Comparison of ENCODE assay signal across 13 cellular contexts in genomic region chr14:22579881-22580280, GRCh38. TPM values are rescaled to one million over a fixed set of nuclear protein-coding genes. Genes with fewer than 3 reads are reported as not detected.
DNase-seq lines count a peak whose midpoint lies in the region; ATAC-seq and TF ChIP-seq lines count a peak whose summit lies in the region.
"Had no signal": no experiment of that assay in that cellular context is flagged by ENCODE, and none has a peak within 500 bp of the region (broad histone marks: within the 10 kb centered on the region; RNA-seq: fewer than 3 reads in every experiment).

No MANE protein-coding gene starts in this region.

- no peak for ATAC-seq in activated naive CD8-positive, alpha-beta T cell treated with anti-CD3 and anti-CD28 coated beads, Interleukin-2, amount 50 U/mL, for 24 hours

- H3K4me2 ChIP-seq in mesenchymal stem cell (ENCODE audit: low read length, poor library complexity, severe bottlenecking), result no peak overlapping the region

- intact Hi-C loops in ovary (cut with DNase I), result loop anchor here in 2 of 4 donors (10.0 kb wide), 2 partner anchors 245 to 255 kb away; partner anchors contain the start of genes MMP14 (in 1 of the 2) and MRPL52 (in 1 of the 2)
- intact Hi-C loops in posterior vena cava (cut with DNase I), result no loop called here

- no peak for DNase-seq in activated naive CD8-positive, alpha-beta T cell treated with anti-CD3 and anti-CD28 coated beads, Interleukin-2, amount 50 U/mL, for 24 hours
- DNase-seq in RWPE1 (ENCODE audit: low spot score) (no peak), mesenchymal stem cell (no peak), ovary (no peak), posterior vena cava (ENCODE audit: low spot score) (no peak), occipital lobe (lab: John Stamatoyannopoulos, UW) (no peak)
- DNase-seq: GF-D8, MG63, NCI-H1105, NCI-H1694 treated with DMSO at 0.1 percent for 48 hours, NCI-H774, Right ventricle myocardium superior had no signal

- no peak overlapping the region for H2AK5ac ChIP-seq in mesenchymal stem cell (ENCODE audit: low read length, severe bottlenecking)

- no peak overlapping the region for H2BK15ac ChIP-seq in mesenchymal stem cell (ENCODE audit: low read depth, poor library complexity, severe bottlenecking)

- no peak overlapping the region for H3K4ac ChIP-seq in mesenchymal stem cell (ENCODE audit: low read depth in 1 of 2, low read length in 2 of 2)

- H3K36me3 ChIP-seq in mesenchymal stem cell (ENCODE audit: control insufficient read depth in 1 of 2, insufficient read depth in 2 of 2, low read depth in 1 of 2, low read length in 2 of 2) (peaks cover 14 to 46% of the 10 kb centered on the region in 2 experiments), ovary (no peaks in the 10 kb centered on the region)

- WGBS in mesenchymal stem cell, result 100% methylated on average over 2 of the region's 3 CpGs
- 74 to 85% (median 82%) methylated on average over 3 of the region's 3 CpGs for whole genome bisulfite sequencing in ovary, 3 donors

- H3K9me3 ChIP-seq in mesenchymal stem cell (ENCODE audit: control insufficient read depth, low read length), result no peaks in the 10 kb centered on the region
- H3K9me3 ChIP-seq in ovary, result no peaks in the 10 kb centered on the region
- H3K9me3 ChIP-seq: MG63 had no signal

- no peak for TF ChIP-seq EP300 in ovary (IDR thresholded peaks at IDR 0.05)

- H4K8ac ChIP-seq in mesenchymal stem cell (ENCODE audit: low read length), result no peak overlapping the region

- H3K36me3 Mint-ChIP-seq in activated naive CD8-positive, alpha-beta T cell, result peaks cover 18% of the 10 kb centered on the region
- H3K36me3 Mint-ChIP-seq in activated naive CD8-positive, alpha-beta T cell treated with anti-CD3 and anti-CD28 coated beads, Interleukin-2, amount 50 U/mL, for 24 hours (ENCODE audit: low read depth), result peaks cover 49% of the 10 kb centered on the region

- H3K4me1 ChIP-seq in mesenchymal stem cell (ENCODE audit: control insufficient read depth, insufficient read depth, low read depth, low read length), result peaks cover 7% of the 10 kb centered on the region
- peaks cover 6% of the 10 kb centered on the region for H3K4me1 ChIP-seq in ovary (ENCODE audit: insufficient read depth)

- H3K18ac ChIP-seq in mesenchymal stem cell (ENCODE audit: low read depth in 1 of 2, low read length in 2 of 2), result no peak overlapping the region

- H2BK120ac ChIP-seq in mesenchymal stem cell (ENCODE audit: low read depth, low read length), result no peak overlapping the region

- no peaks in the 10 kb centered on the region for H3K27me3 Mint-ChIP-seq in activated naive CD8-positive, alpha-beta T cell
- H3K27me3 Mint-ChIP-seq in activated naive CD8-positive, alpha-beta T cell treated with anti-CD3 and anti-CD28 coated beads, Interleukin-2, amount 50 U/mL, for 24 hours, result no peaks in the 10 kb centered on the region

- H2BK12ac ChIP-seq in mesenchymal stem cell (ENCODE audit: low read length in 2 of 2), result no peak overlapping the region

- TF ChIP-seq POLR2A in ovary (IDR thresholded peaks at IDR 0.05), result no peak

- no peak for TF ChIP-seq CTCF in RWPE1 (conservative IDR thresholded peaks at IDR 0.05; ENCODE audit: low read depth)
- no peak for TF ChIP-seq CTCF in ovary (IDR thresholded peaks at IDR 0.05)

- no peak overlapping the region for H3K23ac ChIP-seq in mesenchymal stem cell (ENCODE audit: low read length in 2 of 2)

- no peak overlapping the region for H3K14ac ChIP-seq in mesenchymal stem cell (ENCODE audit: low read length in 2 of 2)

- H3K27ac Mint-ChIP-seq in activated naive CD8-positive, alpha-beta T cell, result no peak overlapping the region
- H3K27ac Mint-ChIP-seq in activated naive CD8-positive, alpha-beta T cell treated with anti-CD3 and anti-CD28 coated beads, Interleukin-2, amount 50 U/mL, for 24 hours, result no peak overlapping the region

- POLR2A ChIA-PET in RWPE1 (lab: Yijun Ruan, JAX; ENCODE audit: low non-redundant PET), result no interaction called here

- CTCF ChIA-PET in RWPE1 (lab: Yijun Ruan, JAX), result interaction anchor here (0.6 kb wide), 1 partner anchor 10 kb away, joined by 5 read pairs; no protein-coding TSS in a partner anchor

- H2BK5ac ChIP-seq in mesenchymal stem cell (ENCODE audit: low read depth, low read length, poor library complexity, severe bottlenecking), result no peak overlapping the region

- H3K27me3 ChIP-seq in mesenchymal stem cell (ENCODE audit: control insufficient read depth in 1 of 2, insufficient read depth in 1 of 2, low read length in 2 of 2) (no peaks in the 10 kb centered on the region), ovary (no peaks in the 10 kb centered on the region)
- H3K27me3 ChIP-seq: MG63 had no signal

- H4K91ac ChIP-seq in mesenchymal stem cell (ENCODE audit: low read length), result no peak overlapping the region

- peak overlapping the region; percentile 56 for H3K9ac ChIP-seq in mesenchymal stem cell (ENCODE audit: low read length)

- no peaks in the 10 kb centered on the region for H3K9me3 Mint-ChIP-seq in activated naive CD8-positive, alpha-beta T cell (ENCODE audit: low read depth)
- peaks cover 4% of the 10 kb centered on the region for H3K9me3 Mint-ChIP-seq in activated naive CD8-positive, alpha-beta T cell treated with anti-CD3 and anti-CD28 coated beads, Interleukin-2, amount 50 U/mL, for 24 hours

- H3K27ac ChIP-seq in RWPE1 (peak overlapping the region; percentile 13; the same call in 1 of the 2 replicates), mesenchymal stem cell (ENCODE audit: low read length, poor library complexity, severe bottlenecking) (no peak overlapping the region), ovary (no peak overlapping the region)

- H3K4me3 ChIP-seq in mesenchymal stem cell (ENCODE audit: insufficient read depth in 1 of 2, low read depth in 1 of 2, low read length in 2 of 2) (no peak overlapping the region), ovary (no peak overlapping the region)
- H3K4me3 ChIP-seq: MG63 had no signal

- peaks cover 8% of the 10 kb centered on the region for H3K79me1 ChIP-seq in mesenchymal stem cell (replicated peaks; ENCODE audit: low read length, poor library complexity, severe bottlenecking)

- H3K4me3 Mint-ChIP-seq in activated naive CD8-positive, alpha-beta T cell, result peak overlapping the region; percentile 31
- no peak overlapping the region for H3K4me3 Mint-ChIP-seq in activated naive CD8-positive, alpha-beta T cell treated with anti-CD3 and anti-CD28 coated beads, Interleukin-2, amount 50 U/mL, for 24 hours

- H2AFZ ChIP-seq in mesenchymal stem cell (ENCODE audit: low read depth, low read length), result no peak overlapping the region

- H3K4me1 Mint-ChIP-seq in activated naive CD8-positive, alpha-beta T cell (ENCODE audit: low read depth), result peaks cover 67% of the 10 kb centered on the region
- H3K4me1 Mint-ChIP-seq in activated naive CD8-positive, alpha-beta T cell treated with anti-CD3 and anti-CD28 coated beads, Interleukin-2, amount 50 U/mL, for 24 hours, result peaks cover 74% of the 10 kb centered on the region

RNA-seq across cellular contexts. Expression of gene DAD1, which starts 9.1 kb away (rescaled TPM):
- polyA plus RNA-seq in mesenchymal stem cell (2013, experiment 1 of 2), result 348 TPM
- polyA plus RNA-seq in mesenchymal stem cell (2013, experiment 2 of 2), result 351 TPM
- 100 to 1,000 TPM; 117 to 241 (median 141) TPM for total RNA-seq in ovary
- 100 to 1,000 TPM; 225 to 310 TPM for polyA plus RNA-seq in ovary
- 100 to 1,000 TPM; 160 to 182 TPM for total RNA-seq in posterior vena cava
- total RNA-seq in occipital lobe, result 72.5 TPM

RNA-seq across cellular contexts. Expression of gene ABHD4, which starts 18.2 kb away (rescaled TPM):
- 32.7 TPM for polyA plus RNA-seq in mesenchymal stem cell (2013, experiment 1 of 2)
- 32.8 TPM for polyA plus RNA-seq in mesenchymal stem cell (2013, experiment 2 of 2)
- 10 to 100 TPM in 6 of 7 donors, 1 to 10 TPM in 1; 5.6 to 28.6 (median 18.8) TPM for total RNA-seq in ovary
- polyA plus RNA-seq in ovary, result 10 to 100 TPM; 16.7 to 64.0 TPM
- 10 to 100 TPM; 31.2 to 36.7 TPM for total RNA-seq in posterior vena cava
- 3.4 TPM for total RNA-seq in occipital lobe
